ENCODE assay signal across 17 cellular contexts in the genomic region with DNA sequence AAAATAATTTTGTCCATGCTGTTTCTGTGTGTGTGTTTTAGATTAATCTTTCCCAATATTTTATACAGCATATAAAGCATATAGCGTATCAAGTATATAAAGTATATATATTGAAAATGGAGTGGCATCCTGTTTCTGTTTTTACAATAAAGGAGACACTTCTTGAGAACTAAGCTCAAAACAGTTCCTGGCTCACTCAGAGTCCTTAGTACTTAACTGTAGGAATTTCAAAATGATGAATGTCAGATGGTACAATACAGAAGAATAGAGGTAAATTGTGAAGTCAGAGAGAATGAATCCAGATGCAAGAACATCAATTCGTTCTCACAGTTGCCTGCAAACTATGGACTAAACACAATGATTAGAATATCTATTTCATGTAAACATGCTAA.
DNase-seq lines count a peak whose midpoint lies in the region; ATAC-seq lines count a peak whose summit lies in the region.
"Had no signal": no experiment of that assay in that cellular context is flagged by ENCODE, and none has a peak within 500 bp of the region (broad histone marks: within the 10 kb centered on the region; RNA-seq: fewer than 3 reads in every experiment).

No MANE protein-coding gene starts in this region.

- no peak overlapping the region for H3K18ac ChIP-seq in trophoblast cell (ENCODE audit: low read length)

- no peaks in the 10 kb centered on the region for H3K79me2 ChIP-seq in GM23248 (ENCODE audit: insufficient read depth)
- H3K79me2 ChIP-seq in trophoblast cell (ENCODE audit: control insufficient read depth, insufficient read depth, low read length, poor library complexity) = no peaks in the 10 kb centered on the region

- H3K36me3 ChIP-seq in GM23248 (ENCODE audit: low read depth) (no peaks in the 10 kb centered on the region), adipocyte (ENCODE audit: control insufficient read depth, insufficient read depth, low read length, severe bottlenecking) (no peaks in the 10 kb centered on the region), trophoblast cell (ENCODE audit: control insufficient read depth in 1 of 2, insufficient read depth in 2 of 2, low read length in 2 of 2) (no peaks in the 10 kb centered on the region)
- H3K36me3 ChIP-seq: BE2C had no signal

- no peaks in the 10 kb centered on the region for H3K4me1 Mint-ChIP-seq in T-cell

- no peaks in the 10 kb centered on the region for H4K20me1 ChIP-seq in GM23248 (ENCODE audit: insufficient read depth)

- no peak overlapping the region for H2BK120ac ChIP-seq in trophoblast cell (ENCODE audit: insufficient read depth, low read length, poor library complexity)

- no peaks in the 10 kb centered on the region for H3K27me3 Mint-ChIP-seq in T-cell

- H3K9me2 ChIP-seq in GM23248 (ENCODE audit: insufficient read depth) = no peaks in the 10 kb centered on the region

- WGBS in GM23248 (ENCODE audit: low coverage in 1 of 2, low lambda C conversion rate in 2 of 2, missing lambda C conversion rate in 2 of 2), 2 experiments = 19 to 34% methylated on average over 2 of the region's 2 CpGs
- WGBS in trophoblast cell (ENCODE audit: extremely low coverage, insufficient coverage, insufficient read length) = no CpG with 5 or more reads among the region's 2 CpGs

- no peaks in the 10 kb centered on the region for H3K9me3 ChIP-seq in GM23248 (ENCODE audit: low read depth)
- H3K9me3 ChIP-seq in adipocyte (ENCODE audit: control insufficient read depth, low read length) = no peaks in the 10 kb centered on the region
- H3K9me3 ChIP-seq in trophoblast cell (ENCODE audit: insufficient read depth, low read depth, low read length) = no peaks in the 10 kb centered on the region
- H3K9me3 ChIP-seq: BE2C had no signal

- POLR2A ChIA-PET in T-cell (lab: Charles Lee) = no interaction called here

- peaks cover 0 to 13% (median 1%) of the 10 kb centered on the region in 3 donors for H3K9me3 Mint-ChIP-seq in T-cell
- H3K9me3 Mint-ChIP-seq: H9 had no signal

- H3K27me3 ChIP-seq in GM23248 (replicated peaks; ENCODE audit: insufficient read depth) (no peaks in the 10 kb centered on the region), adipocyte (replicated peaks; ENCODE audit: control insufficient read depth, insufficient read depth, low read length) (no peaks in the 10 kb centered on the region), trophoblast cell (ENCODE audit: insufficient read depth, low read length) (no peaks in the 10 kb centered on the region)
- H3K27me3 ChIP-seq: BE2C had no signal

- no peak overlapping the region for H3K27ac Mint-ChIP-seq in T-cell
- H3K27ac Mint-ChIP-seq: H9 had no signal

- no peak overlapping the region for H2BK12ac ChIP-seq in trophoblast cell (ENCODE audit: low read length)

- no peak overlapping the region for H2AK5ac ChIP-seq in trophoblast cell (ENCODE audit: low read length)

- no peak overlapping the region for H2BK5ac ChIP-seq in trophoblast cell (ENCODE audit: low read depth, low read length, poor library complexity)

- no peaks in the 10 kb centered on the region for H3K36me3 Mint-ChIP-seq in T-cell

- ATAC-seq in T-cell (replicated peaks in 1 of 4) = no peak
- ATAC-seq in GM18502 (IDR thresholded peaks at IDR 0.05; ENCODE audit: poor library complexity, unreplicated experiment) = no peak
- ATAC-seq: Panc1 had no signal

- H3K4me1 ChIP-seq in GM23248 (ENCODE audit: insufficient read depth) (peaks cover 32% of the 10 kb centered on the region), adipocyte (ENCODE audit: control insufficient read depth, insufficient read depth, low read length) (no peaks in the 10 kb centered on the region), trophoblast cell (ENCODE audit: control insufficient read depth in 1 of 2, insufficient read depth in 2 of 2, low read length in 2 of 2) (peaks cover 7 to 9% of the 10 kb centered on the region in 2 experiments)
- H3K4me1 ChIP-seq: BE2C had no signal

- no peak overlapping the region for H3K4ac ChIP-seq in trophoblast cell (ENCODE audit: low read depth, low read length)

- no peak overlapping the region for H3K4me3 Mint-ChIP-seq in T-cell
- H3K4me3 Mint-ChIP-seq: H9 had no signal

- peak; percentile 45 for DNase-seq in GM23248
- DNase-seq in adipocyte (ENCODE audit: low read depth) = peak; percentile 57
- peak; percentile 27 for DNase-seq in fibroblast of peridontal ligament (ENCODE audit: extremely low read depth)
- no peak for DNase-seq in trophoblast cell
- no peak for DNase-seq in T-cell
- no peak for DNase-seq in hypothalamus (lab: John Stamatoyannopoulos, UW)
- DNase-seq: BE2C, H9, MM.1S, NCI-H1048, NCI-H1436, NCI-H1930, NCI-H2227 treated with DMSO at 0.1 percent for 48 hours, NCI-H510A treated with DMSO at 0.1 percent for 48 hours, NCI-H748 treated with DMSO at 0.1 percent for 48 hours had no signal

- CTCF ChIA-PET in T-cell (lab: Charles Lee) = no interaction called here

- in situ Hi-C loops in GM23248 (cut with MboI) = no loop called here

- H4K12ac ChIP-seq in trophoblast cell (ENCODE audit: low read depth, low read length) = no peak overlapping the region

- H4K91ac ChIP-seq in trophoblast cell (ENCODE audit: low read depth, low read length) = no peak overlapping the region

- H3K4me2 ChIP-seq in GM23248 (ENCODE audit: unreplicated experiment) = peak overlapping the region; percentile 70
- H3K4me2 ChIP-seq in trophoblast cell (ENCODE audit: low read length) = no peak overlapping the region

- H3K79me1 ChIP-seq in trophoblast cell (ENCODE audit: low read length) = peaks cover 12% of the 10 kb centered on the region

- H3K23ac ChIP-seq in trophoblast cell (ENCODE audit: low read length) = no peak overlapping the region

- H3K27ac ChIP-seq in GM23248 (peak overlapping the region; percentile 59), trophoblast cell (ENCODE audit: low read depth, low read length) (peak overlapping the region; percentile 76)

- peak overlapping the region; percentile 16; the same call in 1 of the 2 replicates for H3K9ac ChIP-seq in GM23248
- H3K9ac ChIP-seq in adipocyte (ENCODE audit: low read length) = no peak overlapping the region
- H3K9ac ChIP-seq in trophoblast cell (ENCODE audit: low read length) = no peak overlapping the region

- no peak overlapping the region for H3K14ac ChIP-seq in trophoblast cell (ENCODE audit: low read length)

- peak overlapping the region; percentile 46 for H3K4me3 ChIP-seq in GM23248
- no peak overlapping the region for H3K4me3 ChIP-seq in adipocyte (ENCODE audit: low read length)
- H3K4me3 ChIP-seq in trophoblast cell (ENCODE audit: low read depth, low read length) = no peak overlapping the region

- H2AFZ ChIP-seq in GM23248 (peak overlapping the region; percentile 12; the same call in 1 of the 2 replicates), trophoblast cell (ENCODE audit: insufficient read depth, low read length, poor library complexity) (no peak overlapping the region)

- peaks cover 24% of the 10 kb centered on the region for H3F3A ChIP-seq in GM23248 (ENCODE audit: insufficient read depth)

- H4K8ac ChIP-seq in trophoblast cell (ENCODE audit: low read depth, low read length) = no peak overlapping the region

Comparison
In these comparisons a context has a peak if more than half of its experiments do, and no peak if none do; other contexts are left out.
1. DNase-seq: peak in GM23248 (single experiment), adipocyte (single experiment) and fibroblast of peridontal ligament (single experiment); none in trophoblast cell (0 of 2), T-cell (0 of 34) and hypothalamus (0 of 51).